In the genomic region with DNA sequence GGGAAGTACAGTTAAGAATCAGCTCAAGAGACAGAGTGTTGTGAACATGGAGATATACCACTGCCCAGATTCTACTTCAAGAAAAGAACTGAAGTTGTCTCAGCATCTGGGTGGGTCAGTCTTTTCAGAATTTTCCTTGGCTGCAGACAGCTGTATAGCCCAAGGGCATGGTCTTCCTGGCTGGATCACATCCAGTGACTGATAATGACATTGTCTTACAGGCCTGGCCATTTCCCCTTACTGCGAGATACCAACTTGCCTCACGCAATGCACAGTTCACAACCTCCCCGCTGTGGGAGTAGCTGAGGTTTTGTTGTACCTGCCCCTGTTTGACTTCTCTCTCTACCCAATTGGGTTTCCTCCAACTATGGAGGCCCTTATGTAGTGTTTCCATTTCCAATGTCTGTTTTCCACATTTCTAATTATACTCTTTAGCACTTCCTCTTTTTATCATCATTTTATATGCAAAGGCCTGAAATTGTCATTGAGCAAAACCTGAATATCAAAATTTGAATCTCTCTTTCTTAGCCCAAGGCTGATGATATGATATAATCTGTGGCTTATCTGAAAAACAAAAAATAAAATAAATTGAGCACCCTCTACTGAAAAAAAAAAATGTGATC, we compare ENCODE assay signal across 28 cellular contexts.
"Had no signal": no experiment of that assay in that cellular context is flagged by ENCODE, and none has a peak within 500 bp of the region (broad histone marks: within the 10 kb centered on the region; RNA-seq: fewer than 3 reads in every experiment).

No MANE protein-coding gene starts in this region.

- H3K4me3 ChIP-seq: gastrocnemius medialis, prostate gland, smooth muscle cell, stomach, thyroid gland, upper lobe of left lung, vagina had no signal

- H3K36me3 ChIP-seq: gastrocnemius medialis, neutrophil, prostate gland, stomach, thyroid gland, upper lobe of left lung, vagina had no signal

- H3K27ac ChIP-seq: gastrocnemius medialis, neutrophil, prostate gland, stomach, thyroid gland, upper lobe of left lung, vagina had no signal

- H3K9me3 ChIP-seq: gastrocnemius medialis, neutrophil, prostate gland, stomach, thyroid gland, upper lobe of left lung, vagina had no signal

- ATAC-seq: activated CD4-positive, alpha-beta T cell treated with anti-CD3 and anti-CD28 coated beads for 36 hours; activated CD8-positive, alpha-beta memory T cell treated with anti-CD3 and anti-CD28 coated beads, Interleukin-2, amount 10 ng/mL, durations not matched to agents 7 days and 5 days; activated CD8-positive, alpha-beta T cell treated with anti-CD3 and anti-CD28 coated beads, Interleukin-2, amount 10 ng/mL, durations not matched to agents 7 days and 5 days; activated naive CD8-positive, alpha-beta T cell treated with anti-CD3 and anti-CD28 coated beads, Interleukin-2, amount 50 U/mL, for 24 hours; effector memory CD8-positive, alpha-beta T cell; gastrocnemius medialis; left ventricle myocardium superior; stimulated activated memory B cell treated with anti-CD40 and anti-IgM and Interleukin-4, amounts not matched to agents 10 μg/mL and 1 μg/mL and 100 μg/mL, for 72 hours had no signal

- H3K4me2 ChIP-seq: smooth muscle cell had no signal

- H3K4me1 ChIP-seq: gastrocnemius medialis, prostate gland, stomach, thyroid gland, upper lobe of left lung, vagina had no signal

- DNase-seq: activated CD4-positive, alpha-beta T cell treated with anti-CD3 and anti-CD28 coated beads for 36 hours; activated CD4-positive, CD25-positive, alpha-beta regulatory T cell; activated CD8-positive, alpha-beta memory T cell treated with anti-CD3 and anti-CD28 coated beads, Interleukin-2, amount 10 ng/mL, durations not matched to agents 7 days and 5 days; activated CD8-positive, alpha-beta T cell treated with anti-CD3 and anti-CD28 coated beads, Interleukin-2, amount 10 ng/mL, durations not matched to agents 7 days and 5 days; activated naive CD8-positive, alpha-beta T cell treated with anti-CD3 and anti-CD28 coated beads, Interleukin-2, amount 50 U/mL, for 24 hours; activated T-cell treated with anti-CD3 and anti-CD28 coated beads, Interleukin-2, amount 50 U/mL, for 48 hours; amygdala; caudate nucleus; cortex of kidney; effector memory CD8-positive, alpha-beta T cell; erythroblast; gastrocnemius medialis; glutamatergic neuron; left ventricle myocardium superior; retina; stimulated activated CD4-positive, alpha-beta T cell treated with anti-CD3 and anti-CD28 coated beads, Interleukin-1b, Interleukin-23, amount 100 ng/mL, for 48 hours; stimulated activated CD4-positive, alpha-beta T cell treated with anti-CD3 and anti-CD28 coated beads, Interleukin-4, amount 100 ng/mL, for 4 hours; stimulated activated CD8-positive, alpha-beta memory T cell treated with anti-CD3 and anti-CD28 coated beads, Interleukin-4, amount 100 ng/mL, for 48 hours; stomach; T1000; thyroid gland; upper lobe of left lung had no signal

- FAIRE-seq: islet of Langerhans had no signal

- H3K27me3 ChIP-seq: gastrocnemius medialis, neutrophil, stomach, thyroid gland, upper lobe of left lung, vagina had no signal
